Comparison of ENCODE assay signal across 10 cellular contexts in genomic region chr17:65029605-65030308, GRCh38. TPM values are rescaled to one million over a fixed set of nuclear protein-coding genes. Genes with fewer than 3 reads are reported as not detected.
DNase-seq lines count a peak whose midpoint lies in the region; ATAC-seq and TF ChIP-seq lines count a peak whose summit lies in the region.
"Had no signal": no experiment of that assay in that cellular context is flagged by ENCODE, and none has a peak within 500 bp of the region (broad histone marks: within the 10 kb centered on the region; RNA-seq: fewer than 3 reads in every experiment).

No MANE protein-coding gene starts in this region.

- H3K27ac Mint-ChIP-seq in activated naive CD4-positive, alpha-beta T cell treated with anti-CD3 and anti-CD28 coated beads, Interleukin-2, amount 50 U/mL, for 72 hours: peak overlapping the region; percentile 22 to 95
- H3K27ac Mint-ChIP-seq in activated naive CD4-positive, alpha-beta T cell treated with anti-CD3 and anti-CD28 coated beads, Interleukin-2, amount 10 ng/mL, durations not matched to agents 7 days and 5 days: no peak overlapping the region
- H3K27ac Mint-ChIP-seq in effector memory CD8-positive, alpha-beta T cell: peak overlapping the region; percentile 85 to 88

- no peak overlapping the region for H3K4me3 Mint-ChIP-seq in activated naive CD4-positive, alpha-beta T cell treated with anti-CD3 and anti-CD28 coated beads, Interleukin-2, amount 10 ng/mL, durations not matched to agents 7 days and 5 days
- peak overlapping the region in 1 of 2 donors; percentile 75 for H3K4me3 Mint-ChIP-seq in effector memory CD8-positive, alpha-beta T cell
- H3K4me3 Mint-ChIP-seq: brain had no signal

- peaks cover 21% of the 10 kb centered on the region for H3K36me3 ChIP-seq in OCI-LY1 (ENCODE audit: insufficient read depth, low read length)

- peaks cover 20% of the 10 kb centered on the region; the same call in 1 of the 2 replicates for H3F3A ChIP-seq in OCI-LY1 (ENCODE audit: insufficient read depth, low read length)

- no peak for ATAC-seq in activated naive CD4-positive, alpha-beta T cell treated with anti-CD3 and anti-CD28 coated beads, Interleukin-2, amount 50 U/mL, for 72 hours
- no peak for ATAC-seq in effector memory CD8-positive, alpha-beta T cell (replicated peaks)

- H3K4me1 Mint-ChIP-seq in activated naive CD4-positive, alpha-beta T cell treated with anti-CD3 and anti-CD28 coated beads, Interleukin-2, amount 10 ng/mL, durations not matched to agents 7 days and 5 days: peaks cover 59% of the 10 kb centered on the region
- H3K4me1 Mint-ChIP-seq in effector memory CD8-positive, alpha-beta T cell (ENCODE audit: low read depth in 2 of 2): peaks cover 39 to 67% of the 10 kb centered on the region in 2 donors

- H3K4me1 ChIP-seq in OCI-LY1 (ENCODE audit: insufficient read depth, low read length, severe bottlenecking): peaks cover 87% of the 10 kb centered on the region

- no peak for TF ChIP-seq CTCF in OCI-LY1 (IDR thresholded peaks at IDR 0.05; ENCODE audit: low read length)

- no peaks in the 10 kb centered on the region for H4K20me1 ChIP-seq in OCI-LY1 (ENCODE audit: insufficient read depth, low read length)

- no peak for DNase-seq in activated naive CD4-positive, alpha-beta T cell treated with anti-CD3 and anti-CD28 coated beads, Interleukin-2, amount 50 U/mL, for 72 hours (ENCODE audit: low spot score in 2 of 2)
- no peak for DNase-seq in activated naive CD4-positive, alpha-beta T cell treated with anti-CD3 and anti-CD28 coated beads, Interleukin-2, amount 10 ng/mL, durations not matched to agents 7 days and 5 days
- DNase-seq in effector memory CD8-positive, alpha-beta T cell: no peak
- no peak for DNase-seq in activated gamma-delta T cell (lab: John Stamatoyannopoulos, UW)
- DNase-seq in GM03348 (ENCODE audit: low spot score): no peak
- no peak for DNase-seq in NCI-H2029 (lab: John Stamatoyannopoulos, UW)
- DNase-seq in COLO668 (lab: John Stamatoyannopoulos, UW; ENCODE audit: unreplicated experiment): no peak

- no peaks in the 10 kb centered on the region for H3K9me3 ChIP-seq in OCI-LY1 (ENCODE audit: low read length)

- H3K4me3 ChIP-seq in OCI-LY1 (ENCODE audit: low read depth, low read length, poor library complexity, severe bottlenecking): peak overlapping the region; percentile 25

- CTCF ChIA-PET in activated naive CD4-positive, alpha-beta T cell treated with anti-CD3 and anti-CD28 coated beads, Interleukin-2, amount 10 ng/mL, durations not matched to agents 7 days and 5 days (lab: Charles Lee): interaction anchor here (0.9 to 2.0 kb wide), 4 partner anchors 10 to 71 kb away, joined by 3 to 6 read pairs (median 4); no protein-coding TSS in a partner anchor

- peaks cover 0 to 26% of the 10 kb centered on the region in 2 donors for H3K36me3 Mint-ChIP-seq in activated naive CD4-positive, alpha-beta T cell treated with anti-CD3 and anti-CD28 coated beads, Interleukin-2, amount 50 U/mL, for 72 hours
- peaks cover 27% of the 10 kb centered on the region for H3K36me3 Mint-ChIP-seq in activated naive CD4-positive, alpha-beta T cell treated with anti-CD3 and anti-CD28 coated beads, Interleukin-2, amount 10 ng/mL, durations not matched to agents 7 days and 5 days
- peaks cover 53% of the 10 kb centered on the region for H3K36me3 Mint-ChIP-seq in effector memory CD8-positive, alpha-beta T cell (ENCODE audit: insufficient read depth)

- H3K4me2 ChIP-seq in OCI-LY1 (ENCODE audit: low read length): peak overlapping the region; percentile 61

- H3K9me2 ChIP-seq in OCI-LY1 (ENCODE audit: low read depth, low read length): no peaks in the 10 kb centered on the region

- peak overlapping the region; percentile 94 for H3K27ac ChIP-seq in OCI-LY1 (ENCODE audit: low read depth, low read length, poor library complexity, severe bottlenecking)
- H3K27ac ChIP-seq: parathyroid adenoma had no signal

- no peak overlapping the region for H2AFZ ChIP-seq in OCI-LY1 (ENCODE audit: low read length)
- H2AFZ ChIP-seq: parathyroid adenoma had no signal

- H3K9ac ChIP-seq in OCI-LY1 (ENCODE audit: low read length): peak overlapping the region; percentile 42
- H3K9ac ChIP-seq: parathyroid adenoma had no signal

- peaks cover 79% of the 10 kb centered on the region for H3K79me2 ChIP-seq in OCI-LY1 (ENCODE audit: insufficient read depth, low read length)

- no peaks in the 10 kb centered on the region for H3K27me3 Mint-ChIP-seq in activated naive CD4-positive, alpha-beta T cell treated with anti-CD3 and anti-CD28 coated beads, Interleukin-2, amount 10 ng/mL, durations not matched to agents 7 days and 5 days
- no peaks in the 10 kb centered on the region for H3K27me3 Mint-ChIP-seq in effector memory CD8-positive, alpha-beta T cell
- H3K27me3 Mint-ChIP-seq: brain had no signal

- no peaks in the 10 kb centered on the region for H3K9me3 Mint-ChIP-seq in activated naive CD4-positive, alpha-beta T cell treated with anti-CD3 and anti-CD28 coated beads, Interleukin-2, amount 50 U/mL, for 72 hours
- H3K9me3 Mint-ChIP-seq in activated naive CD4-positive, alpha-beta T cell treated with anti-CD3 and anti-CD28 coated beads, Interleukin-2, amount 10 ng/mL, durations not matched to agents 7 days and 5 days: no peaks in the 10 kb centered on the region
- H3K9me3 Mint-ChIP-seq in effector memory CD8-positive, alpha-beta T cell: no peaks in the 10 kb centered on the region

- H3K27me3 ChIP-seq in OCI-LY1 (ENCODE audit: insufficient read depth, low read length): no peaks in the 10 kb centered on the region

RNA-seq across cellular contexts. Expression of gene GNA13, which starts 26.8 kb away (rescaled TPM):
- total RNA-seq in activated naive CD4-positive, alpha-beta T cell treated with anti-CD3 and anti-CD28 coated beads, Interleukin-2, amount 50 U/mL, for 72 hours: 10 to 100 TPM; 53.0 to 74.7 TPM
